Comparison of ENCODE assay signal across 21 cellular contexts in genomic region chr2:173926875-173927274, GRCh38. TPM values are rescaled to one million over a fixed set of nuclear protein-coding genes. Genes with fewer than 3 reads are reported as not detected.
DNase-seq lines count a peak whose midpoint lies in the region; ATAC-seq and TF ChIP-seq lines count a peak whose summit lies in the region.
"Had no signal": no experiment of that assay in that cellular context is flagged by ENCODE, and none has a peak within 500 bp of the region (broad histone marks: within the 10 kb centered on the region; RNA-seq: fewer than 3 reads in every experiment).

No MANE protein-coding gene starts in this region.

- peak overlapping the region; percentile 14 for H3K27ac Mint-ChIP-seq in activated T-cell treated with anti-CD3 and anti-CD28 coated beads, Interleukin-2, amount 50 U/mL, for 24 hours
- H3K27ac Mint-ChIP-seq in CD4-positive, alpha-beta T cell = peak overlapping the region; percentile 5
- H3K27ac Mint-ChIP-seq in activated B cell treated with CpG ODN at 0.5 μM for 24 hours = peak overlapping the region; percentile 71
- H3K27ac Mint-ChIP-seq: H9 had no signal

- peaks cover 13% of the 10 kb centered on the region for H3K36me3 ChIP-seq in neutrophil

- H3K4me3 Mint-ChIP-seq in activated T-cell treated with anti-CD3 and anti-CD28 coated beads, Interleukin-2, amount 50 U/mL, for 24 hours = no peak overlapping the region
- no peak overlapping the region for H3K4me3 Mint-ChIP-seq in CD4-positive, alpha-beta T cell
- no peak overlapping the region for H3K4me3 Mint-ChIP-seq in activated B cell treated with CpG ODN at 0.5 μM for 24 hours
- H3K4me3 Mint-ChIP-seq: H9 had no signal

- no peak for TF ChIP-seq CTCF in CD4-positive, alpha-beta T cell (IDR thresholded peaks at IDR 0.05)
- TF ChIP-seq CTCF in activated B cell treated with CpG ODN at 0.5 μM for 24 hours (IDR thresholded peaks at IDR 0.05) = no peak
- no peak for TF ChIP-seq CTCF in neutrophil (IDR thresholded peaks at IDR 0.05)

- POLR2A ChIA-PET in CD4-positive, alpha-beta T cell (lab: Charles Lee) = no interaction called here
- POLR2A ChIA-PET in activated B cell treated with CpG ODN at 0.5 μM for 24 hours (lab: Charles Lee) = no interaction called here

- no peaks in the 10 kb centered on the region for H3K27me3 ChIP-seq in CD4-positive, alpha-beta T cell (ENCODE audit: control insufficient read depth, insufficient read depth, low read length)
- H3K27me3 ChIP-seq in neutrophil = no peaks in the 10 kb centered on the region
- H3K27me3 ChIP-seq: SJCRH30 had no signal

- H3K27ac ChIP-seq in CD4-positive, alpha-beta T cell (ENCODE audit: low read depth, low read length) = no peak overlapping the region
- H3K27ac ChIP-seq in neutrophil = peak overlapping the region; percentile 88
- H3K27ac ChIP-seq: GM23248, SJCRH30 had no signal

- intact Hi-C loops in CD4-positive, alpha-beta T cell (cut with DNase I, micrococcal nuclease) = no loop called here
- intact Hi-C loops in activated B cell treated with CpG ODN at 0.5 μM for 24 hours (cut with micrococcal nuclease) = no loop called here

- CTCF ChIA-PET in CD4-positive, alpha-beta T cell (lab: Charles Lee) = no interaction called here
- CTCF ChIA-PET in activated B cell treated with CpG ODN at 0.5 μM for 24 hours (lab: Charles Lee) = no interaction called here

- no peaks in the 10 kb centered on the region for H3K9me3 ChIP-seq in CD4-positive, alpha-beta T cell (ENCODE audit: control insufficient read depth, low read length)
- no peaks in the 10 kb centered on the region for H3K9me3 ChIP-seq in neutrophil
- H3K9me3 ChIP-seq: SJCRH30 had no signal

- peaks cover 66% of the 10 kb centered on the region for H3K36me3 Mint-ChIP-seq in activated T-cell treated with anti-CD3 and anti-CD28 coated beads, Interleukin-2, amount 50 U/mL, for 24 hours (ENCODE audit: low read depth)
- H3K36me3 Mint-ChIP-seq in CD4-positive, alpha-beta T cell (ENCODE audit: low read depth) = peaks cover 45% of the 10 kb centered on the region
- peaks cover 46% of the 10 kb centered on the region for H3K36me3 Mint-ChIP-seq in activated B cell treated with CpG ODN at 0.5 μM for 24 hours (ENCODE audit: low read depth)

- no peak for DNase-seq in activated T-cell treated with anti-CD3 and anti-CD28 coated beads, Interleukin-2, amount 50 U/mL, for 24 hours
- DNase-seq in activated T-cell treated with anti-CD3 and anti-CD28 coated beads for 4 hours (no peak), activated B cell treated with CpG ODN at 0.5 μM for 24 hours (no peak), DMS153 treated with DMSO at 0.1 percent for 48 hours (lab: John Stamatoyannopoulos, UW; ENCODE audit: unreplicated experiment) (no peak), NCI-H446 (lab: John Stamatoyannopoulos, UW) (no peak)
- no peak for DNase-seq in CD4-positive, alpha-beta T cell
- DNase-seq: AML-193, C1 segment of cervical spinal cord, COR-L47, DMS79 treated with DMSO at 0.1 percent for 48 hours, GM23248, H9, MV-4-11, NCI-H1105 treated with DMSO at 0.1 percent for 48 hours, NCI-H2029 treated with DMSO at 0.1 percent for 48 hours, NCI-H526, OCI-M1, SJCRH30 had no signal

- peaks cover 35 to 67% of the 10 kb centered on the region in 2 experiments for H3K4me1 ChIP-seq in neutrophil (ENCODE audit: control insufficient read depth in 1 of 2, insufficient read depth in 1 of 2, low read depth in 1 of 2, low read length in 1 of 2)
- H3K4me1 ChIP-seq: SJCRH30 had no signal

- H3K4me3 ChIP-seq in neutrophil (ENCODE audit: low read depth in 1 of 2, low read length in 1 of 2) = no peak overlapping the region
- H3K4me3 ChIP-seq: GM12878, GM23248, SJCRH30 had no signal

- H3K27me3 Mint-ChIP-seq in activated T-cell treated with anti-CD3 and anti-CD28 coated beads, Interleukin-2, amount 50 U/mL, for 24 hours = no peaks in the 10 kb centered on the region
- H3K27me3 Mint-ChIP-seq in CD4-positive, alpha-beta T cell = no peaks in the 10 kb centered on the region
- no peaks in the 10 kb centered on the region for H3K27me3 Mint-ChIP-seq in activated B cell treated with CpG ODN at 0.5 μM for 24 hours

- ATAC-seq in CD4-positive, alpha-beta T cell (ENCODE audit: poor library complexity) = no peak
- ATAC-seq in activated B cell treated with CpG ODN at 0.5 μM for 24 hours (ENCODE audit: low read depth) (no peak), GM21360 (IDR thresholded peaks at IDR 0.05; ENCODE audit: unreplicated experiment) (no peak)
- ATAC-seq: GM12878 had no signal

- H3K9me3 Mint-ChIP-seq in activated T-cell treated with anti-CD3 and anti-CD28 coated beads, Interleukin-2, amount 50 U/mL, for 24 hours = no peaks in the 10 kb centered on the region
- H3K9me3 Mint-ChIP-seq in CD4-positive, alpha-beta T cell = no peaks in the 10 kb centered on the region
- H3K9me3 Mint-ChIP-seq in activated B cell treated with CpG ODN at 0.5 μM for 24 hours = no peaks in the 10 kb centered on the region

- peaks cover 75% of the 10 kb centered on the region for H3K4me1 Mint-ChIP-seq in activated T-cell treated with anti-CD3 and anti-CD28 coated beads, Interleukin-2, amount 50 U/mL, for 24 hours (ENCODE audit: low read depth)
- peaks cover 92% of the 10 kb centered on the region for H3K4me1 Mint-ChIP-seq in CD4-positive, alpha-beta T cell (ENCODE audit: low read depth)
- peaks cover 54% of the 10 kb centered on the region for H3K4me1 Mint-ChIP-seq in activated B cell treated with CpG ODN at 0.5 μM for 24 hours

RNA-seq across cellular contexts. Expression of gene SP3, which starts 38.3 kb away (rescaled TPM):
- total RNA-seq in CD4-positive, alpha-beta T cell = 100 to 1,000 TPM; 159 to 166 TPM
- total RNA-seq in activated B cell treated with CpG ODN at 0.5 μM for 24 hours = 124 and 139 TPM in 2 replicates

Comparison
In these comparisons a context has a peak if more than half of its experiments do, and no peak if none do; other contexts are left out.
1. H3K27ac Mint-ChIP-seq: peak in every context shown above with its lines; median percentile 71 in activated B cell treated with CpG ODN at 0.5 μM for 24 hours; 14 in activated T-cell treated with anti-CD3 and anti-CD28 coated beads, Interleukin-2, amount 50 U/mL, for 24 hours; 5 in CD4-positive, alpha-beta T cell.